In genomic region chr1:156004843-156005593, GRCh38 we compare ENCODE assay signal across 12 cellular contexts. TPM values are rescaled to one million over a fixed set of nuclear protein-coding genes. Genes with fewer than 3 reads are reported as not detected.
DNase-seq lines count a peak whose midpoint lies in the region; ATAC-seq and TF ChIP-seq lines count a peak whose summit lies in the region.
"Had no signal": no experiment of that assay in that cellular context is flagged by ENCODE, and none has a peak within 500 bp of the region (broad histone marks: within the 10 kb centered on the region; RNA-seq: fewer than 3 reads in every experiment).

No MANE protein-coding gene starts in this region.

- no peak for TF ChIP-seq CTCF in gastroesophageal sphincter (IDR thresholded peaks at IDR 0.05)

- H3K9me3 ChIP-seq in T-helper 17 cell (ENCODE audit: control insufficient read depth, low read length, poor library complexity, severe bottlenecking) (no peaks in the 10 kb centered on the region), gastroesophageal sphincter (no peaks in the 10 kb centered on the region)

- no peak for TF ChIP-seq EP300 in gastroesophageal sphincter (IDR thresholded peaks at IDR 0.05)

- peaks cover 21% of the 10 kb centered on the region for H3K4me1 Mint-ChIP-seq in T-helper 17 cell
- H3K4me1 Mint-ChIP-seq in stimulated activated naive CD8-positive, alpha-beta T cell treated with anti-CD3 and anti-CD28 coated beads, Interleukin-15, amount 100 ng/mL, for 72 hours: peaks cover 15% of the 10 kb centered on the region

- no peak overlapping the region for H3K27ac ChIP-seq in gastroesophageal sphincter
- H3K27ac ChIP-seq: parathyroid adenoma had no signal

- peak; percentile 19 for DNase-seq in activated naive CD4-positive, alpha-beta T cell treated with Interleukin-2 at 50 U/mL for 16 hours
- DNase-seq in activated naive CD4-positive, alpha-beta T cell treated with anti-CD3 and anti-CD28 coated beads, Interleukin-2, amount 50 U/mL, for 16 hours: no peak
- DNase-seq in T-helper 17 cell (no peak), COLO668 (lab: John Stamatoyannopoulos, UW; ENCODE audit: unreplicated experiment) (no peak)
- DNase-seq in stimulated activated naive CD8-positive, alpha-beta T cell treated with anti-CD3 and anti-CD28 coated beads, Interleukin-15, amount 100 ng/mL, for 72 hours: peak in 1 of 2 donors; percentile 22
- DNase-seq in stimulated activated naive CD4-positive, alpha-beta T cell treated with Interleukin-2 at 50 U/mL for 16 hours (lab: John Stamatoyannopoulos, UW): no peak
- DNase-seq: NCI-H146; NK-92 treated with Interleukin-12 subunit alpha and Interleukin-12 subunit beta, amount 100 ng/mL, for 24 hours had no signal

- no peak for TF ChIP-seq POLR2A in gastroesophageal sphincter (IDR thresholded peaks at IDR 0.05)

- H3K36me3 Mint-ChIP-seq in T-helper 17 cell (ENCODE audit: low read depth): no peaks in the 10 kb centered on the region

- H3K27ac Mint-ChIP-seq in T-helper 17 cell: peak overlapping the region; percentile 74
- peak overlapping the region in 1 of 2 donors; percentile 78 for H3K27ac Mint-ChIP-seq in stimulated activated naive CD8-positive, alpha-beta T cell treated with anti-CD3 and anti-CD28 coated beads, Interleukin-15, amount 100 ng/mL, for 72 hours

- H3K9me3 Mint-ChIP-seq in stimulated activated naive CD8-positive, alpha-beta T cell treated with anti-CD3 and anti-CD28 coated beads, Interleukin-15, amount 100 ng/mL, for 72 hours: no peaks in the 10 kb centered on the region

- peaks cover 0 to 23% of the 10 kb centered on the region in 2 donors for H3K36me3 ChIP-seq in gastroesophageal sphincter

- no peaks in the 10 kb centered on the region for H3K27me3 ChIP-seq in gastroesophageal sphincter

- H3K27me3 Mint-ChIP-seq in T-helper 17 cell: no peaks in the 10 kb centered on the region
- no peaks in the 10 kb centered on the region for H3K27me3 Mint-ChIP-seq in stimulated activated naive CD8-positive, alpha-beta T cell treated with anti-CD3 and anti-CD28 coated beads, Interleukin-15, amount 100 ng/mL, for 72 hours

- H3K4me3 ChIP-seq in gastroesophageal sphincter: no peak overlapping the region

- WGBS in gastroesophageal sphincter (ENCODE audit: low coverage in 1 of 2), 2 donors: 100% methylated on average over 1 to 2 of the region's 4 CpGs

- H3K4me1 ChIP-seq in gastroesophageal sphincter: no peaks in the 10 kb centered on the region

- peak; percentile 86 for ATAC-seq in T-helper 17 cell
- ATAC-seq in gastroesophageal sphincter: peak; percentile 19
- peak; percentile 88 for ATAC-seq in stimulated activated naive CD8-positive, alpha-beta T cell treated with anti-CD3 and anti-CD28 coated beads, Interleukin-15, amount 100 ng/mL, for 72 hours
- ATAC-seq in HG02610 (IDR thresholded peaks at IDR 0.05; ENCODE audit: unreplicated experiment): no peak

- peak overlapping the region; percentile 21 for H3K4me3 Mint-ChIP-seq in T-helper 17 cell
- peak overlapping the region; percentile 44 to 48 for H3K4me3 Mint-ChIP-seq in stimulated activated naive CD8-positive, alpha-beta T cell treated with anti-CD3 and anti-CD28 coated beads, Interleukin-15, amount 100 ng/mL, for 72 hours

RNA-seq across cellular contexts. Expression of gene SSR2, which starts 15.7 kb away (rescaled TPM):
- 100 to 1,000 TPM; 217 to 234 TPM for total RNA-seq in T-helper 17 cell
- total RNA-seq in gastroesophageal sphincter: 100 to 1,000 TPM; 103 to 157 (median 146) TPM

RNA-seq across cellular contexts. Expression of gene ARHGEF2, which starts 26.7 kb away (rescaled TPM):
- total RNA-seq in T-helper 17 cell (100 to 1,000 TPM in 1 of 2 donors, 10 to 100 TPM in 1; 86.1 to 123 TPM), gastroesophageal sphincter (10 to 100 TPM; 69.7 to 94.0 (median 82.6) TPM)

RNA-seq across cellular contexts. Expression of gene UBQLN4, which starts 48.6 kb away (rescaled TPM):
- 10 to 100 TPM; 21.9 to 22.7 TPM for total RNA-seq in T-helper 17 cell
- 10 to 100 TPM; 19.6 to 29.6 (median 24.8) TPM for total RNA-seq in gastroesophageal sphincter

RNA-seq across cellular contexts. Expression of gene LAMTOR2, which starts 49.6 kb away (rescaled TPM):
- 10 to 100 TPM; 19.4 to 21.4 TPM for total RNA-seq in T-helper 17 cell
- 10 to 100 TPM; 66.8 to 79.3 (median 73.1) TPM for total RNA-seq in gastroesophageal sphincter

RNA-seq across cellular contexts. Expression of gene RAB25, which starts 55.9 kb away (rescaled TPM):
- 1 to 10 TPM; 1.4 to 1.8 TPM for total RNA-seq in T-helper 17 cell
- total RNA-seq in gastroesophageal sphincter: 10 to 100 TPM in 1 of 4 donors, not detected in 3; 22.1 TPM
- total RNA-seq: subcutaneous adipose tissue had no signal
